ENCODE assay signal across 8 cellular contexts in genomic region chr3:167740961-167741587, GRCh38. TPM values are rescaled to one million over a fixed set of nuclear protein-coding genes. Genes with fewer than 3 reads are reported as not detected.
DNase-seq lines count a peak whose midpoint lies in the region; ATAC-seq and TF ChIP-seq lines count a peak whose summit lies in the region.

No MANE protein-coding gene starts in this region.

- no peaks in the 10 kb centered on the region for H3K27me3 ChIP-seq in neural progenitor cell

- H3K36me3 ChIP-seq in neural progenitor cell: no peaks in the 10 kb centered on the region

- H3K4me2 ChIP-seq in neural progenitor cell: no peak overlapping the region

- H3K27ac ChIP-seq in neural progenitor cell: no peak overlapping the region

- no peak overlapping the region for H3K4me3 Mint-ChIP-seq in endothelial cell (ENCODE audit: unreplicated experiment)
- no peak overlapping the region for H3K4me3 Mint-ChIP-seq in neural progenitor cell

- H3K4me1 Mint-ChIP-seq in endothelial cell (ENCODE audit: unreplicated experiment) (peaks cover 6% of the 10 kb centered on the region), neural progenitor cell (no peaks in the 10 kb centered on the region)

- H3K4me3 ChIP-seq in neural progenitor cell: no peak overlapping the region

- H4K20me1 ChIP-seq in neural progenitor cell (ENCODE audit: low read depth): peaks cover 2% of the 10 kb centered on the region

- H3K27ac Mint-ChIP-seq in endothelial cell (ENCODE audit: unreplicated experiment): no peak overlapping the region
- H3K27ac Mint-ChIP-seq in neural progenitor cell: no peak overlapping the region

- H3F3A ChIP-seq in neural progenitor cell (ENCODE audit: low read depth): peaks cover 2% of the 10 kb centered on the region

- peaks cover 7% of the 10 kb centered on the region for H3K4me1 ChIP-seq in neural progenitor cell

- intact Hi-C loops in Right ventricle myocardium superior (cut with DNase I) (no loop called here), Right ventricle myocardium inferior (cut with DNase I) (no loop called here)

- H3K27me3 Mint-ChIP-seq in endothelial cell (ENCODE audit: unreplicated experiment) (no peaks in the 10 kb centered on the region), neural progenitor cell (ENCODE audit: insufficient read depth, low read depth) (no peaks in the 10 kb centered on the region)

- no peaks in the 10 kb centered on the region for H3K9me3 ChIP-seq in neural progenitor cell (ENCODE audit: low read depth)

- peak; percentile 74 for ATAC-seq in Right ventricle myocardium superior (ENCODE audit: poor library complexity)
- no peak for ATAC-seq in Right ventricle myocardium inferior
- ATAC-seq in GM21619 (IDR thresholded peaks at IDR 0.05; ENCODE audit: unreplicated experiment): peak; percentile 95

- H3K79me2 ChIP-seq in neural progenitor cell (ENCODE audit: low read depth): peaks cover 8% of the 10 kb centered on the region

- no peaks in the 10 kb centered on the region for H3K36me3 Mint-ChIP-seq in endothelial cell (ENCODE audit: low read depth, unreplicated experiment)
- H3K36me3 Mint-ChIP-seq in neural progenitor cell: no peaks in the 10 kb centered on the region

- H3K9ac ChIP-seq in neural progenitor cell: no peak overlapping the region

- TF ChIP-seq CTCF in endothelial cell (IDR thresholded peaks at IDR 0.05; ENCODE audit: unreplicated experiment) (no peak), neural progenitor cell (IDR thresholded peaks at IDR 0.05) (peak; percentile 55)

- H2AFZ ChIP-seq in neural progenitor cell (replicated peaks): no peak overlapping the region

- H3K9me3 Mint-ChIP-seq in endothelial cell (ENCODE audit: unreplicated experiment) (no peaks in the 10 kb centered on the region), neural progenitor cell (no peaks in the 10 kb centered on the region)

- no peak for DNase-seq in Right ventricle myocardium superior
- no peak for DNase-seq in Right ventricle myocardium inferior (ENCODE audit: missing footprints)
- DNase-seq in HK-2 (ENCODE audit: unreplicated experiment): peak; percentile 14
- DNase-seq in SW480 (ENCODE audit: low spot score): peak; percentile 57
- DNase-seq in endothelial cell (ENCODE audit: low spot score): peak; percentile 47
- DNase-seq in neural progenitor cell (ENCODE audit: low spot score): peak; percentile 56
- DNase-seq in effector CD4-positive, alpha-beta T cell: no peak

RNA-seq across cellular contexts. Expression of gene SERPINI1, which starts 5.6 kb away (rescaled TPM):
- 5.6 TPM for total RNA-seq in Right ventricle myocardium superior
- total RNA-seq in Right ventricle myocardium inferior: 4.6 TPM
- 15.5 TPM for total RNA-seq in endothelial cell (ENCODE audit: unreplicated experiment)
- total RNA-seq in neural progenitor cell (ENCODE audit: low replicate concordance): 8.9 and 9.0 TPM in 2 replicates

RNA-seq across cellular contexts. Expression of gene PDCD10, which starts 6.4 kb away (rescaled TPM):
- total RNA-seq in Right ventricle myocardium superior (30.4 TPM), Right ventricle myocardium inferior (31.2 TPM), endothelial cell (ENCODE audit: unreplicated experiment) (74.6 TPM), neural progenitor cell (ENCODE audit: low replicate concordance) (63.9 and 117 TPM in 2 replicates)

Comparison
In these comparisons a context has a peak if more than half of its experiments do, and no peak if none do; other contexts are left out.
1. DNase-seq: peak in HK-2 (single experiment), SW480 (single experiment), endothelial cell (single experiment) and neural progenitor cell (single experiment); none in Right ventricle myocardium superior (single experiment), Right ventricle myocardium inferior (single experiment) and effector CD4-positive, alpha-beta T cell (single experiment).